21 cellular contexts compared by ENCODE assay signal in the genomic region with DNA sequence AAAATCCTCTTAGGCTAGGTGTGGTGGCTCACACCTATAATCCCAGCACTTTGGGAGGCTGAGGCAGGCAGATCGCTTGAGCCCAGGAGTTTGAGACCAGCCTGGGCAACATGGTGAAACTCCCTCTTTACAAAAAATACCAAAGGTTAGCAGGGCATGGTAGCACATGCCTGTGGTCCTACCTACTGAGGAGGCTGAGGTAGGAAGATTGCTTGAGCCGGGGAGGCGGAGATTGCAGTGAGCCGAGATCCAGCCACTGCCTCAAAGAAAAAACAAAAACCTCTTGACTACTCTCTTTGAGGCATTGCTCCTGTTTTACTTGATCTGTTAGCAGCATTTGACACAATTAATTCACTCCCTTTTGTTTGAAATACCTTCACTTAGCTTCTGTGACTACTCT. TPM values are rescaled to one million over a fixed set of nuclear protein-coding genes. Genes with fewer than 3 reads are reported as not detected.
DNase-seq lines count a peak whose midpoint lies in the region; ATAC-seq and TF ChIP-seq lines count a peak whose summit lies in the region.
"Had no signal": no experiment of that assay in that cellular context is flagged by ENCODE, and none has a peak within 500 bp of the region (broad histone marks: within the 10 kb centered on the region; RNA-seq: fewer than 3 reads in every experiment).

No MANE protein-coding gene starts in this region.

- no peak overlapping the region for H3K4me3 ChIP-seq in BLaER1
- H3K4me3 ChIP-seq in Caco-2 (ENCODE audit: low read depth, low read length): no peak overlapping the region
- H3K4me3 ChIP-seq in suprapubic skin: no peak overlapping the region
- H3K4me3 ChIP-seq in body of pancreas: no peak overlapping the region
- H3K4me3 ChIP-seq: cardiac muscle cell, hepatocyte, sigmoid colon, tibial artery had no signal

- peaks cover 100% of the 10 kb centered on the region for H4K20me1 ChIP-seq in BLaER1

- H3K27ac Mint-ChIP-seq in Caco-2 (ENCODE audit: unreplicated experiment) (peak overlapping the region; percentile 24), immature natural killer cell (peak overlapping the region; percentile 39 to 89 (median 66))
- peak overlapping the region; percentile 69 for H3K27ac Mint-ChIP-seq in activated T-helper 1 cell treated with anti-CD3 and anti-CD28 coated beads, Interleukin-12 subunit alpha, Interleukin-12 subunit beta, Interleukin-2, Interleukin-4 antibody, amounts not matched to agents 30 ng/mL and 10 ng/mL and 1 ng/mL, durations not matched to agents 14 hours and 24 hours and 36 hours

- no peak for TF ChIP-seq EP300 in suprapubic skin (IDR thresholded peaks at IDR 0.05)

- TF ChIP-seq POLR2A in suprapubic skin (IDR thresholded peaks at IDR 0.05) (no peak), body of pancreas (IDR thresholded peaks at IDR 0.05) (no peak)

- H3K27me3 Mint-ChIP-seq in Caco-2 (ENCODE audit: insufficient read depth, unreplicated experiment) (no peaks in the 10 kb centered on the region), immature natural killer cell (ENCODE audit: low read depth in 3 of 3) (peaks cover 0 to 2% (median 0%) of the 10 kb centered on the region in 3 donors)
- no peaks in the 10 kb centered on the region for H3K27me3 Mint-ChIP-seq in activated T-helper 1 cell treated with anti-CD3 and anti-CD28 coated beads, Interleukin-12 subunit alpha, Interleukin-12 subunit beta, Interleukin-2, Interleukin-4 antibody, amounts not matched to agents 30 ng/mL and 10 ng/mL and 1 ng/mL, durations not matched to agents 14 hours and 24 hours and 36 hours (ENCODE audit: insufficient read depth)

- peaks cover 9% of the 10 kb centered on the region for H3K4me1 Mint-ChIP-seq in Caco-2 (ENCODE audit: low read depth, unreplicated experiment)
- peaks cover 65% of the 10 kb centered on the region for H3K4me1 Mint-ChIP-seq in activated T-helper 1 cell treated with anti-CD3 and anti-CD28 coated beads, Interleukin-12 subunit alpha, Interleukin-12 subunit beta, Interleukin-2, Interleukin-4 antibody, amounts not matched to agents 30 ng/mL and 10 ng/mL and 1 ng/mL, durations not matched to agents 14 hours and 24 hours and 36 hours (ENCODE audit: low read depth)
- peaks cover 76 to 85% of the 10 kb centered on the region in 2 donors for H3K4me1 Mint-ChIP-seq in immature natural killer cell

- no peaks in the 10 kb centered on the region for H3K27me3 ChIP-seq in BLaER1
- no peaks in the 10 kb centered on the region for H3K27me3 ChIP-seq in Caco-2 (replicated peaks; ENCODE audit: control insufficient read depth, insufficient read depth, low read length)
- H3K27me3 ChIP-seq in suprapubic skin: no peaks in the 10 kb centered on the region
- H3K27me3 ChIP-seq in body of pancreas: no peaks in the 10 kb centered on the region
- H3K27me3 ChIP-seq: cardiac muscle cell, hepatocyte, sigmoid colon, tibial artery had no signal

- CTCF ChIA-PET in Caco-2 (lab: Charles Lee): no interaction called here

- H3K27ac ChIP-seq in BLaER1 (no peak overlapping the region), suprapubic skin (no peak overlapping the region), body of pancreas (no peak overlapping the region)
- H3K27ac ChIP-seq: cardiac muscle cell, hepatocyte, sigmoid colon, tibial artery, VCaP had no signal

- H3K4me1 ChIP-seq in BLaER1 (peaks cover 66% of the 10 kb centered on the region), Caco-2 (peaks cover 4% of the 10 kb centered on the region; the same call in 1 of the 2 replicates), suprapubic skin (peaks cover 6% of the 10 kb centered on the region), body of pancreas (no peaks in the 10 kb centered on the region)

- H3K9me3 Mint-ChIP-seq in Caco-2 (ENCODE audit: unreplicated experiment) (no peaks in the 10 kb centered on the region), immature natural killer cell (no peaks in the 10 kb centered on the region)
- H3K9me3 Mint-ChIP-seq in activated T-helper 1 cell treated with anti-CD3 and anti-CD28 coated beads, Interleukin-12 subunit alpha, Interleukin-12 subunit beta, Interleukin-2, Interleukin-4 antibody, amounts not matched to agents 30 ng/mL and 10 ng/mL and 1 ng/mL, durations not matched to agents 14 hours and 24 hours and 36 hours: no peaks in the 10 kb centered on the region

- peaks cover 39% of the 10 kb centered on the region for H3K36me3 ChIP-seq in BLaER1
- no peaks in the 10 kb centered on the region for H3K36me3 ChIP-seq in Caco-2 (ENCODE audit: control insufficient read depth, insufficient read depth, low read length)
- no peaks in the 10 kb centered on the region for H3K36me3 ChIP-seq in suprapubic skin
- H3K36me3 ChIP-seq in body of pancreas (replicated peaks in 1 of 2; ENCODE audit: insufficient read depth in 1 of 2, low read depth in 2 of 2): no peaks in the 10 kb centered on the region
- H3K36me3 ChIP-seq: cardiac muscle cell had no signal

- H3K9ac ChIP-seq in BLaER1: no peak overlapping the region

- intact Hi-C loops in Caco-2 (cut with micrococcal nuclease; ENCODE audit: unreplicated experiment): no loop called here
- intact Hi-C loops in activated T-helper 1 cell treated with anti-CD3 and anti-CD28 coated beads, Interleukin-12 subunit alpha, Interleukin-12 subunit beta, Interleukin-2, Interleukin-4 antibody, amounts not matched to agents 30 ng/mL and 10 ng/mL and 1 ng/mL, durations not matched to agents 14 hours and 24 hours and 36 hours (cut with micrococcal nuclease): loop anchor here (2.0 kb wide), 1 partner anchor 14 kb away; no protein-coding TSS in a partner anchor
- intact Hi-C loops in body of pancreas (cut with DNase I): no loop called here

- H3K9me3 ChIP-seq in BLaER1 (no peaks in the 10 kb centered on the region; the same call in 1 of the 2 replicates), Caco-2 (no peaks in the 10 kb centered on the region), suprapubic skin (no peaks in the 10 kb centered on the region), body of pancreas (no peaks in the 10 kb centered on the region)
- H3K9me3 ChIP-seq: sigmoid colon, tibial artery had no signal

- H3K4me3 Mint-ChIP-seq in Caco-2 (ENCODE audit: unreplicated experiment) (no peak overlapping the region), immature natural killer cell (no peak overlapping the region)
- no peak overlapping the region for H3K4me3 Mint-ChIP-seq in activated T-helper 1 cell treated with anti-CD3 and anti-CD28 coated beads, Interleukin-12 subunit alpha, Interleukin-12 subunit beta, Interleukin-2, Interleukin-4 antibody, amounts not matched to agents 30 ng/mL and 10 ng/mL and 1 ng/mL, durations not matched to agents 14 hours and 24 hours and 36 hours

- H3K36me3 Mint-ChIP-seq in Caco-2 (ENCODE audit: insufficient read depth, unreplicated experiment): peaks cover 41% of the 10 kb centered on the region
- H3K36me3 Mint-ChIP-seq in activated T-helper 1 cell treated with anti-CD3 and anti-CD28 coated beads, Interleukin-12 subunit alpha, Interleukin-12 subunit beta, Interleukin-2, Interleukin-4 antibody, amounts not matched to agents 30 ng/mL and 10 ng/mL and 1 ng/mL, durations not matched to agents 14 hours and 24 hours and 36 hours (ENCODE audit: low read depth): peaks cover 38% of the 10 kb centered on the region
- H3K36me3 Mint-ChIP-seq in immature natural killer cell: peaks cover 0 to 4% (median 3%) of the 10 kb centered on the region in 3 donors

- TF ChIP-seq CTCF in Caco-2 (IDR thresholded peaks at IDR 0.05; ENCODE audit: insufficient read depth in 1 of 2, low read depth in 1 of 2, low read length in 1 of 2, severe bottlenecking in 1 of 2, unreplicated experiment in 1 of 2): no peak
- TF ChIP-seq CTCF in suprapubic skin (IDR thresholded peaks at IDR 0.05): no peak
- TF ChIP-seq CTCF in body of pancreas (IDR thresholded peaks at IDR 0.05): no peak

- DNase-seq in Caco-2 (no peak), immature natural killer cell (no peak), NCI-H2029 (lab: John Stamatoyannopoulos, UW) (no peak), suprapubic skin (ENCODE audit: low spot score in 2 of 2) (no peak), body of pancreas (no peak)
- DNase-seq in activated T-helper 1 cell treated with anti-CD3 and anti-CD28 coated beads, Interleukin-12 subunit alpha, Interleukin-12 subunit beta, Interleukin-2, Interleukin-4 antibody, amounts not matched to agents 30 ng/mL and 10 ng/mL and 1 ng/mL, durations not matched to agents 14 hours and 24 hours and 36 hours (ENCODE audit: low spot score): no peak
- DNase-seq: DMS 273 treated with DMSO at 0.1 percent for 48 hours; effector CD4-positive, alpha-beta T cell; IMR-90; kidney glomerular epithelial cell; midbrain; NCI-H2107; NCI-H82; sigmoid colon; stimulated activated CD4-positive, alpha-beta T cell treated with anti-CD3 and anti-CD28 coated beads, Interleukin-1b, Interleukin-23, amount 100 ng/mL, for 48 hours; tibial artery had no signal

- 98% methylated on average over 4 of the region's 4 CpGs for WGBS in suprapubic skin
- 91 to 95% methylated on average over 4 of the region's 4 CpGs for whole genome bisulfite sequencing in body of pancreas, 2 donors

- no peak for ATAC-seq in GM18502 (IDR thresholded peaks at IDR 0.05; ENCODE audit: poor library complexity, unreplicated experiment)
- no peak for ATAC-seq in body of pancreas

- POLR2A ChIA-PET in Caco-2 (lab: Charles Lee): no interaction called here

- peak overlapping the region; percentile 2; the same call in 1 of the 2 replicates for H3K4me2 ChIP-seq in BLaER1
- H3K4me2 ChIP-seq: hepatocyte had no signal

- no TSS peak for BruUV-seq in Caco-2 (replicated peaks; lab: Mats Ljungman, UMichigan)

RNA-seq across cellular contexts. Expression of gene KIF2A, which starts 20.7 kb away (rescaled TPM):
- total RNA-seq in Caco-2 (2022): 65.6 and 68.0 TPM in 2 replicates
- 235 and 240 TPM in 2 replicates for total RNA-seq in activated T-helper 1 cell treated with anti-CD3 and anti-CD28 coated beads, Interleukin-12 subunit alpha, Interleukin-12 subunit beta, Interleukin-2, Interleukin-4 antibody, amounts not matched to agents 30 ng/mL and 10 ng/mL and 1 ng/mL, durations not matched to agents 14 hours and 24 hours and 36 hours
- polyA plus RNA-seq in immature natural killer cell: 100 to 1,000 TPM in 2 of 3 donors, 10 to 100 TPM in 1; 72.0 to 135 (median 103) TPM
- 10 to 100 TPM; 23.3 to 28.6 (median 25.0) TPM for total RNA-seq in suprapubic skin
- total RNA-seq in body of pancreas: 10 to 100 TPM; 16.2 to 19.7 TPM
